Comparison of ENCODE assay signal across 17 cellular contexts in genomic region chr2:10009271-10009810, GRCh38. TPM values are rescaled to one million over a fixed set of nuclear protein-coding genes. Genes with fewer than 3 reads are reported as not detected.
DNase-seq lines count a peak whose midpoint lies in the region; ATAC-seq and TF ChIP-seq lines count a peak whose summit lies in the region.
"Had no signal": no experiment of that assay in that cellular context is flagged by ENCODE, and none has a peak within 500 bp of the region (broad histone marks: within the 10 kb centered on the region; RNA-seq: fewer than 3 reads in every experiment).

No MANE protein-coding gene starts in this region.

- H4K20me1 ChIP-seq in smooth muscle cell (ENCODE audit: low read depth): no peaks in the 10 kb centered on the region

- H3K4me2 ChIP-seq in smooth muscle cell: no peak overlapping the region

- ATAC-seq in heart left ventricle (no peak), Right ventricle myocardium superior (ENCODE audit: poor library complexity) (no peak), right lobe of liver (peak in 2 of 4 donors; percentile 1 to 59), HG02973 (IDR thresholded peaks at IDR 0.05; ENCODE audit: unreplicated experiment) (no peak)
- ATAC-seq: activated CD8-positive, alpha-beta memory T cell treated with anti-CD3 and anti-CD28 coated beads, Interleukin-2, amount 10 ng/mL, durations not matched to agents 7 days and 5 days had no signal

- H3K27me3 ChIP-seq in heart left ventricle (no peaks in the 10 kb centered on the region), right lobe of liver (no peaks in the 10 kb centered on the region), smooth muscle cell (ENCODE audit: low read depth) (no peaks in the 10 kb centered on the region)
- H3K27me3 ChIP-seq: SJSA1 had no signal

- DNase-seq in heart left ventricle: no peak
- DNase-seq in Right ventricle myocardium superior: no peak
- peak in 2 of 3 donors; percentile 47 to 52 for DNase-seq in right lobe of liver
- no peak for DNase-seq in smooth muscle cell (lab: John Stamatoyannopoulos, UW; ENCODE audit: unreplicated experiment)
- DNase-seq in NCI-H82 treated with DMSO at 0.1 percent for 48 hours (lab: John Stamatoyannopoulos, UW; ENCODE audit: unreplicated experiment): no peak
- no peak for DNase-seq in GDM1 (lab: John Stamatoyannopoulos, UW)
- DNase-seq in NAMALWA (ENCODE audit: low spot score): no peak
- DNase-seq: activated CD4-positive, alpha-beta T cell treated with anti-CD3 and anti-CD28 coated beads for 1 hour; activated CD8-positive, alpha-beta memory T cell treated with anti-CD3 and anti-CD28 coated beads, Interleukin-2, amount 10 ng/mL, durations not matched to agents 7 days and 5 days; CD4-positive, alpha-beta memory T cell; NCI-H1105; NCI-H526 treated with DMSO at 0.1 percent for 48 hours; OCI-M1; stimulated activated CD4-positive, alpha-beta T cell treated with anti-CD3 and anti-CD28 coated beads, Interleukin-1b, Interleukin-23, amount 100 ng/mL, for 48 hours; T-helper 9 cell had no signal

- no peaks in the 10 kb centered on the region for H3F3A ChIP-seq in smooth muscle cell (ENCODE audit: low read depth)

- no peak for TF ChIP-seq POLR2A in heart left ventricle (IDR thresholded peaks at IDR 0.05)
- no peak for TF ChIP-seq POLR2A in right lobe of liver (IDR thresholded peaks at IDR 0.05)

- H3K4me1 ChIP-seq in heart left ventricle: peaks cover 6 to 45% (median 34%) of the 10 kb centered on the region in 12 donors
- H3K4me1 ChIP-seq in right lobe of liver: peaks cover 0 to 31% (median 13%) of the 10 kb centered on the region in 4 donors
- H3K4me1 ChIP-seq in smooth muscle cell (ENCODE audit: low read depth): peaks cover 6% of the 10 kb centered on the region

- H2AFZ ChIP-seq in smooth muscle cell (ENCODE audit: low read depth): no peak overlapping the region

- intact Hi-C loops in heart left ventricle (cut with DNase I) (loop anchor here in 2 of 10 donors (5.0 kb wide), 1 partner anchor 33 kb away; the partner anchor contains the start of gene KLF11 (in 2 of the 2)), Right ventricle myocardium superior (cut with DNase I) (loop anchor here (5.0 kb wide), 1 partner anchor 33 kb away; the partner anchor contains the start of gene KLF11), right lobe of liver (cut with DNase I) (no loop called here)

- no peaks in the 10 kb centered on the region for H3K9me3 ChIP-seq in heart left ventricle
- no peaks in the 10 kb centered on the region for H3K9me3 ChIP-seq in right lobe of liver
- H3K9me3 ChIP-seq in smooth muscle cell (replicated peaks; ENCODE audit: low read depth): no peaks in the 10 kb centered on the region
- H3K9me3 ChIP-seq: SJSA1 had no signal

- H3K36me3 ChIP-seq in heart left ventricle (no peaks in the 10 kb centered on the region), right lobe of liver (no peaks in the 10 kb centered on the region), smooth muscle cell (ENCODE audit: low read depth) (no peaks in the 10 kb centered on the region)
- H3K36me3 ChIP-seq: SJSA1 had no signal

- H3K27ac ChIP-seq in heart left ventricle: peak overlapping the region in 11 of 12 donors; percentile 39 to 90 (median 75)
- H3K27ac ChIP-seq in right lobe of liver: peak overlapping the region; percentile 89 to 97 (median 94)
- H3K27ac ChIP-seq in smooth muscle cell (ENCODE audit: low read depth): peak overlapping the region; percentile 6

- no peaks in the 10 kb centered on the region for H3K79me2 ChIP-seq in smooth muscle cell (ENCODE audit: low read depth)

- TF ChIP-seq CTCF in heart left ventricle (IDR thresholded peaks at IDR 0.05): no peak
- no peak for TF ChIP-seq CTCF in right lobe of liver (IDR thresholded peaks at IDR 0.05)
- TF ChIP-seq CTCF in smooth muscle cell (IDR thresholded peaks at IDR 0.05; ENCODE audit: borderline replicate concordance, insufficient read depth, poor library complexity, severe bottlenecking): no peak

- H3K4me3 ChIP-seq in heart left ventricle (no peak overlapping the region), right lobe of liver (peak overlapping the region in 1 of 3 donors; percentile 44), smooth muscle cell (no peak overlapping the region)
- H3K4me3 ChIP-seq: SJSA1 had no signal

- no peak overlapping the region for H3K9ac ChIP-seq in smooth muscle cell (ENCODE audit: low read depth)

- WGBS in heart left ventricle, 4 donors: 81 to 89% (median 86%) methylated on average over 11 to 19 of the region's 19 CpGs
- WGBS in right lobe of liver (ENCODE audit: insufficient coverage, low coverage, low lambda C conversion rate, missing lambda C conversion rate): 43% methylated on average over 6 of the region's 19 CpGs
- WGBS in smooth muscle cell (ENCODE audit: low lambda C conversion rate): 91% methylated on average over 18 of the region's 19 CpGs

RNA-seq across cellular contexts. Expression of gene KLF11, which starts 34.0 kb away (rescaled TPM):
- total RNA-seq in heart left ventricle (10 to 100 TPM; 11.8 to 43.8 (median 21.4) TPM), Right ventricle myocardium superior (24.4 TPM), right lobe of liver (10 to 100 TPM; 10.9 to 40.1 (median 27.8) TPM), smooth muscle cell (12.7 and 15.3 TPM in 2 replicates)
- polyA plus RNA-seq in heart left ventricle (1 to 10 TPM; 5.4 to 8.0 TPM), smooth muscle cell (9.9 and 11.7 TPM in 2 replicates)

RNA-seq across cellular contexts. Expression of gene GRHL1, which starts 57.8 kb away (rescaled TPM):
- total RNA-seq in heart left ventricle (1 to 10 TPM in 6 of 9 donors, under 1 TPM in 3; 0.79 to 2.8 (median 1.1) TPM), Right ventricle myocardium superior (1.0 TPM), right lobe of liver (10 to 100 TPM in 1 of 6 experiments, 1 to 10 TPM in 5; 3.5 to 11.2 (median 6.2) TPM), smooth muscle cell (21.4 and 26.8 TPM in 2 replicates)
- polyA plus RNA-seq in heart left ventricle (under 1 TPM; 0.50 to 0.57 TPM), smooth muscle cell (2.0 and 7.9 TPM in 2 replicates)

Comparison
In these comparisons a context has a peak if more than half of its experiments do, and no peak if none do; other contexts are left out.
1. DNase-seq: peak in right lobe of liver (2 of 3); none in heart left ventricle (0 of 5), Right ventricle myocardium superior (single experiment), smooth muscle cell (single experiment), NCI-H82 treated with DMSO at 0.1 percent for 48 hours (single experiment), GDM1 (single experiment) and NAMALWA (single experiment).
2. H3K27ac ChIP-seq: peak in every context shown above with its lines; median percentile 94 in right lobe of liver; 75 in heart left ventricle; 6 in smooth muscle cell.